Comparison of ENCODE assay signal across 8 cellular contexts in genomic region chr3:132659000-132659369, GRCh38. TPM values are rescaled to one million over a fixed set of nuclear protein-coding genes. Genes with fewer than 3 reads are reported as not detected.
DNase-seq lines count a peak whose midpoint lies in the region; ATAC-seq and TF ChIP-seq lines count a peak whose summit lies in the region.

No MANE protein-coding gene starts in this region.

- H3K9me3 Mint-ChIP-seq in brain (no peaks in the 10 kb centered on the region), type B pancreatic cell (no peaks in the 10 kb centered on the region)

- H3K27me3 Mint-ChIP-seq in brain (peaks cover 20% of the 10 kb centered on the region), type B pancreatic cell (no peaks in the 10 kb centered on the region)

- peak overlapping the region; percentile 97 for H3K4me2 ChIP-seq in DND-41 (ENCODE audit: insufficient read depth, low read length)

- ATAC-seq in DND-41 (ENCODE audit: insufficient read depth, low read depth) (no peak), lung (ENCODE audit: insufficient read depth, low FRiP score) (no peak)

- H3K4me1 ChIP-seq in DND-41 (ENCODE audit: insufficient read depth, low read length) (peaks cover 52% of the 10 kb centered on the region), lung (ENCODE audit: control insufficient read depth in 2 of 2, insufficient read depth in 2 of 2, low read length in 2 of 2) (peaks cover 0 to 8% of the 10 kb centered on the region in 2 donors)

- peaks cover 12% of the 10 kb centered on the region for H3K36me3 ChIP-seq in DND-41 (ENCODE audit: insufficient read depth, low read length)
- H3K36me3 ChIP-seq in lung (ENCODE audit: control insufficient read depth in 2 of 2, insufficient read depth in 2 of 2, low read length in 2 of 2), result no peaks in the 10 kb centered on the region

- peak overlapping the region; percentile 97 to 100 (median 99) for H3K27ac Mint-ChIP-seq in brain
- peak overlapping the region; percentile 94 for H3K27ac Mint-ChIP-seq in type B pancreatic cell

- H3K4me1 Mint-ChIP-seq in brain (peaks cover 56% of the 10 kb centered on the region), type B pancreatic cell (ENCODE audit: unreplicated experiment) (peaks cover 11% of the 10 kb centered on the region)

- H3K9me3 ChIP-seq in DND-41 (ENCODE audit: insufficient read depth, low read length, severe bottlenecking), result no peaks in the 10 kb centered on the region
- no peaks in the 10 kb centered on the region for H3K9me3 ChIP-seq in lung (ENCODE audit: control insufficient read depth in 2 of 2, insufficient read depth in 1 of 2, low read length in 1 of 2)

- peak overlapping the region; percentile 90; the same call in 1 of the 2 replicates for H3K27ac ChIP-seq in DND-41 (ENCODE audit: low read length)
- peak overlapping the region; percentile 93 to 99 for H3K27ac ChIP-seq in lung (ENCODE audit: low read depth in 1 of 2, low read length in 1 of 2)

- H3K36me3 Mint-ChIP-seq in brain (no peaks in the 10 kb centered on the region), type B pancreatic cell (peaks cover 5% of the 10 kb centered on the region)

- H3K4me3 Mint-ChIP-seq in brain (peak overlapping the region; percentile 91 to 99 (median 98)), type B pancreatic cell (peak overlapping the region; percentile 97)

- peaks cover 54% of the 10 kb centered on the region for H3K79me2 ChIP-seq in DND-41 (ENCODE audit: insufficient read depth, low read length)

- no peak for DNase-seq in DND-41
- DNase-seq in HuH-7 (ENCODE audit: low spot score), result peak; percentile 37
- DNase-seq in lung (ENCODE audit: low spot score), result no peak
- no peak for DNase-seq in type B pancreatic cell (ENCODE audit: extremely low spot score, unreplicated experiment)
- DNase-seq in hippocampal formation (lab: John Stamatoyannopoulos, UW), result no peak
- DNase-seq in NCI-H1105 (lab: John Stamatoyannopoulos, UW), result no peak
- no peak for DNase-seq in foreskin melanocyte

- 0 out of 2 replicates have a peak, but pooled peaks cover 2% of the 10 kb centered on the region for H4K20me1 ChIP-seq in DND-41 (ENCODE audit: insufficient read depth, low read length)

- 8 to 17% methylated on average over 7 of the region's 7 CpGs for WGBS in lung, 2 donors

- H3K9ac ChIP-seq in DND-41 (ENCODE audit: low read depth, low read length), result peak overlapping the region; percentile 96

- H2AFZ ChIP-seq in DND-41 (ENCODE audit: low read depth, low read length), result peak overlapping the region; percentile 97

- H3K27me3 ChIP-seq in DND-41 (ENCODE audit: insufficient read depth, low read length, poor library complexity) (no peaks in the 10 kb centered on the region), lung (ENCODE audit: control insufficient read depth, insufficient read depth) (no peaks in the 10 kb centered on the region)

- TF ChIP-seq CTCF in DND-41 (IDR thresholded peaks at IDR 0.05; ENCODE audit: borderline replicate concordance, extremely low read depth, low read length, poor library complexity, severe bottlenecking) (no peak), brain (conservative IDR thresholded peaks at IDR 0.05) (no peak), lung (IDR thresholded peaks at IDR 0.05; ENCODE audit: control extremely low read depth, extremely low read depth) (no peak), type B pancreatic cell (conservative IDR thresholded peaks at IDR 0.05) (no peak)

- H3K4me3 ChIP-seq in DND-41 (ENCODE audit: low read depth in 1 of 2, low read length in 2 of 2) (peak overlapping the region; percentile 92 to 99), lung (peak overlapping the region; percentile 89)

RNA-seq across cellular contexts. Expression of gene ACAD11, which starts 0.6 kb away (rescaled TPM):
- polyA plus RNA-seq in brain (ENCODE audit: insufficient read depth, low read depth, low replicate concordance) (2.8 TPM), lung (10 to 100 TPM in 1 of 2 donors, 1 to 10 TPM in 1; 6.3 to 13.6 TPM)
- total RNA-seq in lung (10 to 100 TPM; 18.4 to 34.2 TPM), type B pancreatic cell (ENCODE audit: low replicate concordance) (10.4 and 14.7 TPM in 2 replicates)

RNA-seq across cellular contexts. Expression of gene UBA5, which starts 1.1 kb away (rescaled TPM):
- polyA plus RNA-seq in brain (ENCODE audit: insufficient read depth, low read depth, low replicate concordance) (14.9 TPM), lung (10 to 100 TPM; 22.6 to 32.4 TPM)
- total RNA-seq in lung (10 to 100 TPM; 35.3 to 68.2 TPM), type B pancreatic cell (ENCODE audit: low replicate concordance) (35.9 and 40.6 TPM in 2 replicates)
